8 cellular contexts compared by ENCODE assay signal in the genomic region with DNA sequence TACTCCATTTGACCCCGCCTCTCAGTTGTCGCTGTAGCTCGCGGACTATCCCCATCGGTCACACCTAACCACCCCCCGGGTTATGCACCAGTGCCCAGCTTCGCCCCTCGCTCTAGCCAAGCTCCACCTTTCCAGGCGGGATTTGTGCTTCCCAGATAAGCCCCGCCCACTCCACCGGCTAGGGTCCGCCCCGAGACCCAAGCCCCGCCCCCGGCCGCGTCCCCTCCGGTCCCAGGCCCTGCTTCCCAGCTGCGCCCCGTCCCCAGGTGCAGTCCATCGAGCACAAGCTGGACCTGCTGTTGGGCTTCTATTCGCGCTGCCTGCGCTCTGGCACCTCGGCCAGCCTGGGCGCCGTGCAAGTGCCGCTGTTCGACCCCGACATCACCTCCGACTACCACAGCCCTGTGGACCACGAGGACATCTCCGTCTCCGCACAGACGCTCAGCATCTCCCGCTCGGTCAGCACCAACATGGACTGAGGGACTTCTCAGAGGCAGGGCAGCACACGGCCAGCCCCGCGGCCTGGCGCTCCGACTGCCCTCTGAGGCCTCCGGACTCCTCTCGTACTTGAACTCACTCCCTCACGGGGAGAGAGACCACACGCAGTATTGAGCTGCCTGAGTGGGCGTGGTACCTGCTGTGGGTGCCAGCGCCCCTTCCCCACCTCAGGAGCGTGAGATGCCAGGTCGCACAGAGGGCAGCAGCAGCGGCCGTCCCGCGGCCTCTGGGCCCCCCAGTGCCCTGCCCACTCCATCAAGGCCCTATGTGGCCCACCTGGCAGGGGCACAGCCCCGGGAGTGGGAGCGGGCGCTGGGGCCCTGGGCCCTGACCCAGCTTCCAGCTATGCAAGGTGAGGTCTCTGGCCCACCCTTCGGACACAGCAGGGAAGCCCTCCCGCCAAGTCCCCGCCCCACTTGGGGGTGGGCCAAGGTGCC.
"Had no signal": no experiment of that assay in that cellular context is flagged by ENCODE, and none has a peak within 500 bp of the region (broad histone marks: within the 10 kb centered on the region; RNA-seq: fewer than 3 reads in every experiment).

No MANE protein-coding gene starts in this region.

- H3K4me3 ChIP-seq: lung, transverse colon had no signal

- H3K9ac ChIP-seq: parathyroid adenoma had no signal

- H3K9me3 ChIP-seq: transverse colon had no signal

- H3K36me3 ChIP-seq: transverse colon had no signal

- H3K4me1 ChIP-seq: parathyroid adenoma, transverse colon had no signal

- H3K27ac ChIP-seq: parathyroid adenoma, transverse colon had no signal

- DNase-seq: activated CD4-positive, alpha-beta T cell treated with anti-CD3 and anti-CD28 coated beads for 1 hour; activated CD4-positive, alpha-beta T cell treated with anti-CD3 and anti-CD28 coated beads, Interleukin-2, amount 50 U/mL, for 4 hours; activated naive CD4-positive, alpha-beta T cell treated with Interleukin-2 at 50 U/mL for 16 hours; stimulated activated CD4-positive, alpha-beta T cell treated with anti-CD3 and anti-CD28 coated beads, Interleukin-2, amount 100 ng/mL, for 48 hours; stimulated activated naive B cell treated with anti-CD40 and anti-IgM and Interleukin-4, amounts not matched to agents 10 μg/mL and 1 μg/mL and 100 μg/mL, for 72 hours; transverse colon had no signal

- H2AFZ ChIP-seq: parathyroid adenoma had no signal

- H3K79me2 ChIP-seq: parathyroid adenoma had no signal

- H3K27me3 ChIP-seq: transverse colon had no signal
